Comparison of ENCODE assay signal across 16 cellular contexts in the genomic region with DNA sequence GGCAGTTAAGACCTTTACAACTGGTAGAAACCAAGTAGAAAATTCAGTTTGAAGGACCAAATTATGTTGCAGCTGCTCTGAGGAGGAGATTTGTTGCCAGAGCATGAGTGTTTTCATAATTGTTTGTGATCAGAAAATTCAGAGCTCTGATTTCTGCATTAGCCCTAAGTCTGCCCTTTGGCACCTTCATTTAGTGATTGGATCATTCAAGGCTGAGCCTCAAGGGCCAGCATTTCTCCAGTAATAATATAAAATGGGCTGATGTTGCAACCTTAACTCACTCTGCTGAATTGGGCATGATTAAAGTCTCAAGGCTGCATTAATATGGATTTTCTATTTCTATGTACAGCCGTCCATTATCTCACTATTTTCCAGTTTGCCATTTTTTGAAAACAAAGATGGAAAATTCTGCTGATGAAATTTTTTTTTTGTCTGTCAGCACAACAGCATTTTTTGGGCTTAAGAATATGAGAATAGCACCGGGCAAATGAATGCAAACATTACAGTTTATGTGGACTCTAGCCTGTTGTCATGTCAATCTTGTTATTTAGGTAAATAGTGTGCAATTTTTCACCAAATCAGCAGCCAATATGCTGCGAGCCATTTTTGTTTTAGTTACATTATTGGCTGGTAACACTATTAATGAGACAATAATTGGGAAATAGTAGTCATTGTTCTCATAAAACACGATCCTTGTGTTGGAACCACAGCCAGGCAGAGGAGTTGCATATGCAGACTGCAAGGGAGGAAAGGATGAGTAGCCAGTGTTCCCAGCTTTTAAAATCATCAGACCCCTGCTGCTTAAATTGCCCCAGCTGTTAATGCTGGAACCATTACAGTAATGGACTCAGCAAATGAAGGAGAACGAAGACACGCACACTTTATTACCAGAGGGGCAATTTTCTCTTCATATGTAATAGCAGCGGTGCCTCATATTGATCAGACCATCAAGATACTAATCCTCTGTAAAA. TPM values are rescaled to one million over a fixed set of nuclear protein-coding genes. Genes with fewer than 3 reads are reported as not detected.
DNase-seq lines count a peak whose midpoint lies in the region; ATAC-seq and TF ChIP-seq lines count a peak whose summit lies in the region.
"Had no signal": no experiment of that assay in that cellular context is flagged by ENCODE, and none has a peak within 500 bp of the region (broad histone marks: within the 10 kb centered on the region; RNA-seq: fewer than 3 reads in every experiment).

No MANE protein-coding gene starts in this region.

- no peaks in the 10 kb centered on the region for H3K36me3 ChIP-seq in left ventricle myocardium inferior
- H3K36me3 ChIP-seq in thyroid gland: no peaks in the 10 kb centered on the region
- H3K36me3 ChIP-seq: ascending aorta, transverse colon had no signal

- no peaks in the 10 kb centered on the region for H3K9me3 Mint-ChIP-seq in stimulated activated effector memory CD8-positive, alpha-beta T cell treated with anti-CD3 and anti-CD28 coated beads, Interleukin-12 subunit alpha, Interleukin-12 subunit beta, amount 100 ng/mL, for 72 hours
- H3K9me3 Mint-ChIP-seq: IgD-negative memory B cell had no signal

- no peak for ATAC-seq in HG02588 (IDR thresholded peaks at IDR 0.05; ENCODE audit: unreplicated experiment)
- no peak for ATAC-seq in stimulated activated effector memory CD8-positive, alpha-beta T cell treated with anti-CD3 and anti-CD28 coated beads, Interleukin-12 subunit alpha, Interleukin-12 subunit beta, amount 100 ng/mL, for 72 hours
- ATAC-seq: A549 had no signal

- H3K4me3 Mint-ChIP-seq in stimulated activated effector memory CD8-positive, alpha-beta T cell treated with anti-CD3 and anti-CD28 coated beads, Interleukin-12 subunit alpha, Interleukin-12 subunit beta, amount 100 ng/mL, for 72 hours: no peak overlapping the region
- H3K4me3 Mint-ChIP-seq: IgD-negative memory B cell had no signal

- TF ChIP-seq POLR2A in thyroid gland (IDR thresholded peaks at IDR 0.05): no peak

- peak; percentile 39 for DNase-seq in NCI-H2171 treated with DMSO at 0.1 percent for 48 hours (lab: John Stamatoyannopoulos, UW)
- no peak for DNase-seq in NCI-H2171 (lab: John Stamatoyannopoulos, UW)
- peak; percentile 91 for DNase-seq in NCI-H748 (lab: John Stamatoyannopoulos, UW; ENCODE audit: unreplicated experiment)
- no peak for DNase-seq in left ventricle myocardium inferior
- no peak for DNase-seq in thyroid gland
- no peak for DNase-seq in stimulated activated effector memory CD8-positive, alpha-beta T cell treated with anti-CD3 and anti-CD28 coated beads, Interleukin-12 subunit alpha, Interleukin-12 subunit beta, amount 100 ng/mL, for 72 hours (ENCODE audit: low spot score in 2 of 2)
- no peak for DNase-seq in putamen (ENCODE audit: low spot score)
- DNase-seq: activated CD8-positive, alpha-beta memory T cell treated with anti-CD3 and anti-CD28 coated beads, Interleukin-2, amount 50 U/mL, for 48 hours; kidney glomerular epithelial cell; occipital lobe; T1000; transverse colon had no signal

- no peaks in the 10 kb centered on the region for H3K36me3 Mint-ChIP-seq in stimulated activated effector memory CD8-positive, alpha-beta T cell treated with anti-CD3 and anti-CD28 coated beads, Interleukin-12 subunit alpha, Interleukin-12 subunit beta, amount 100 ng/mL, for 72 hours

- 77 to 88% methylated on average over 7 of the region's 7 CpGs for WGBS in thyroid gland, 2 donors

- H3K27ac ChIP-seq in left ventricle myocardium inferior (replicated peaks) (peak overlapping the region; percentile 5), thyroid gland (peak overlapping the region in 2 of 3 donors; percentile 1 to 34)
- H3K27ac ChIP-seq: A549, ascending aorta, transverse colon had no signal

- H3K27ac Mint-ChIP-seq in stimulated activated effector memory CD8-positive, alpha-beta T cell treated with anti-CD3 and anti-CD28 coated beads, Interleukin-12 subunit alpha, Interleukin-12 subunit beta, amount 100 ng/mL, for 72 hours: no peak overlapping the region
- H3K27ac Mint-ChIP-seq: IgD-negative memory B cell had no signal

- TF ChIP-seq CTCF in left ventricle myocardium inferior (IDR thresholded peaks at IDR 0.05; ENCODE audit: borderline replicate concordance) (no peak), thyroid gland (IDR thresholded peaks at IDR 0.05) (no peak)

- intact Hi-C loops in left ventricle myocardium inferior (cut with micrococcal nuclease) (no loop called here), thyroid gland (cut with DNase I) (no loop called here)

- no peaks in the 10 kb centered on the region for H3K9me3 ChIP-seq in left ventricle myocardium inferior (replicated peaks)
- H3K9me3 ChIP-seq in thyroid gland: no peaks in the 10 kb centered on the region
- H3K9me3 ChIP-seq: A549, ascending aorta, transverse colon had no signal

- H3K4me1 Mint-ChIP-seq in stimulated activated effector memory CD8-positive, alpha-beta T cell treated with anti-CD3 and anti-CD28 coated beads, Interleukin-12 subunit alpha, Interleukin-12 subunit beta, amount 100 ng/mL, for 72 hours: peaks cover 11% of the 10 kb centered on the region

- H3K4me1 ChIP-seq in left ventricle myocardium inferior: peaks cover 52% of the 10 kb centered on the region
- peaks cover 6 to 18% of the 10 kb centered on the region in 2 donors for H3K4me1 ChIP-seq in thyroid gland

- H3K27me3 ChIP-seq in left ventricle myocardium inferior (ENCODE audit: low read depth): no peaks in the 10 kb centered on the region
- H3K27me3 ChIP-seq in thyroid gland: no peaks in the 10 kb centered on the region
- H3K27me3 ChIP-seq: ascending aorta, transverse colon had no signal

- no peak overlapping the region for H3K4me3 ChIP-seq in left ventricle myocardium inferior
- H3K4me3 ChIP-seq in thyroid gland (replicated peaks in 1 of 3): no peak overlapping the region
- H3K4me3 ChIP-seq: A549, ascending aorta, transverse colon had no signal

RNA-seq across cellular contexts. Expression of gene FTO, which starts 10.4 kb away (rescaled TPM):
- total RNA-seq in left ventricle myocardium inferior (78.4 TPM), thyroid gland (100 to 1,000 TPM; 125 to 182 (median 164) TPM)

RNA-seq across cellular contexts. Expression of gene RPGRIP1L, which starts 10.7 kb away (rescaled TPM):
- 1.7 TPM for total RNA-seq in left ventricle myocardium inferior
- 10 to 100 TPM in 2 of 4 donors, 1 to 10 TPM in 2; 7.3 to 14.5 (median 11.0) TPM for total RNA-seq in thyroid gland

Comparison
In these comparisons a context has a peak if more than half of its experiments do, and no peak if none do; other contexts are left out.
1. DNase-seq: peak in NCI-H2171 treated with DMSO at 0.1 percent for 48 hours (single experiment) and NCI-H748 (single experiment); none in NCI-H2171 (single experiment), left ventricle myocardium inferior (single experiment), thyroid gland (0 of 2), stimulated activated effector memory CD8-positive, alpha-beta T cell treated with anti-CD3 and anti-CD28 coated beads, Interleukin-12 subunit alpha, Interleukin-12 subunit beta, amount 100 ng/mL, for 72 hours (0 of 2) and putamen (single experiment).